Comparison of ENCODE assay signal across 28 cellular contexts in genomic region chr2:199868431-199869226, GRCh38. TPM values are rescaled to one million over a fixed set of nuclear protein-coding genes. Genes with fewer than 3 reads are reported as not detected.
DNase-seq lines count a peak whose midpoint lies in the region; ATAC-seq, FAIRE-seq and TF ChIP-seq lines count a peak whose summit lies in the region.
"Had no signal": no experiment of that assay in that cellular context is flagged by ENCODE, and none has a peak within 500 bp of the region (broad histone marks: within the 10 kb centered on the region; RNA-seq: fewer than 3 reads in every experiment).

No MANE protein-coding gene starts in this region.

- H3K4me2 ChIP-seq in H1 (ENCODE audit: insufficient read depth in 1 of 2, low read depth in 2 of 2, low read length in 2 of 2): peak overlapping the region; percentile 54
- H3K4me2 ChIP-seq in MM.1S (ENCODE audit: low read depth, low read length): no peak overlapping the region
- H3K4me2 ChIP-seq: A549 had no signal

- peaks cover 36% of the 10 kb centered on the region for H3K4me1 ChIP-seq in HUES6 (ENCODE audit: control insufficient read depth, insufficient read depth, low read length)
- H3K4me1 ChIP-seq in H1 (replicated peaks in 1 of 4; ENCODE audit: control insufficient read depth in 3 of 4, insufficient read depth in 4 of 4, low read length in 3 of 4): peaks cover 0 to 18% (median 7%) of the 10 kb centered on the region in 4 experiments; a peak in 4 of 7 replicates
- H3K4me1 ChIP-seq in skeletal muscle tissue (ENCODE audit: control insufficient read depth in 3 of 3, insufficient read depth in 3 of 3, low read length in 3 of 3): peaks cover 0 to 10% (median 0%) of the 10 kb centered on the region in 3 donors
- no peaks in the 10 kb centered on the region for H3K4me1 ChIP-seq in MM.1S (ENCODE audit: low read length)
- H3K4me1 ChIP-seq: A549, SJSA1 had no signal

- POLR2A ChIA-PET in H1 (lab: Charles Lee; ENCODE audit: partially characterized antibody): interaction anchor here (1.9 kb wide), 1 partner anchor 43 kb away, joined by 7 read pairs; the partner anchor contains the start of gene C2orf69

- WGBS in H1 (ENCODE audit: extremely low coverage in 1 of 2, insufficient coverage in 1 of 2, insufficient read length in 1 of 2, insufficient replicate concordance in 2 of 2, low coverage in 1 of 2, low lambda C conversion rate in 2 of 2, missing lambda C conversion rate in 1 of 2), 2 experiments: 6% methylated on average over 5 of the region's 5 CpGs; no CpG with 5 or more reads in 1 of the 2 experiments

- H3K79me1 ChIP-seq in H1 (ENCODE audit: low read depth, low read length): no peaks in the 10 kb centered on the region

- DNase-seq in H1 (ENCODE audit: low read depth in 1 of 2, low spot score in 2 of 2): no peak
- DNase-seq in myocyte (ENCODE audit: low read depth): peak; percentile 80
- DNase-seq in MM.1S: no peak
- no peak for DNase-seq in activated CD8-positive, alpha-beta memory T cell treated with anti-CD3 and anti-CD28 coated beads, Interleukin-2, amount 50 U/mL, for 4 hours
- DNase-seq: AML-193; CD4-positive, alpha-beta T cell; COR-L47; DMS53; GOT3; Kasumi-1; NCI-H1105 treated with DMSO at 0.1 percent for 48 hours; NCI-H146; NCI-H1930; NCI-H2107; NCI-H446 treated with DMSO at 0.1 percent for 48 hours; NCI-H526; NCI-H82; Right ventricle myocardium superior; RPMI8226; T-cell had no signal

- no peaks in the 10 kb centered on the region for H3K27me3 ChIP-seq in HUES6 (ENCODE audit: control insufficient read depth, insufficient read depth, low read length)
- no peaks in the 10 kb centered on the region for H3K27me3 ChIP-seq in H1 (replicated peaks in 1 of 4; ENCODE audit: control insufficient read depth in 3 of 4, extremely low read depth in 1 of 4, insufficient read depth in 3 of 4, low read length in 3 of 4)
- no peaks in the 10 kb centered on the region for H3K27me3 ChIP-seq in skeletal muscle tissue (ENCODE audit: control insufficient read depth in 3 of 3, insufficient read depth in 3 of 3, low read length in 3 of 3)
- H3K27me3 ChIP-seq in MM.1S (replicated peaks; ENCODE audit: insufficient read depth, low read length): no peaks in the 10 kb centered on the region
- H3K27me3 ChIP-seq: BLaER1 treated with 17β-estradiol and CSF1 and Interleukin-3, amounts not matched to agents 10 nM and 100 nM had no signal

- peak overlapping the region; percentile 89; the same call in 1 of the 2 replicates for H3K18ac ChIP-seq in H1 (ENCODE audit: extremely low read depth, low read length)

- peaks cover 9% of the 10 kb centered on the region; the same call in 1 of the 2 replicates for H3K9me3 ChIP-seq in HUES6 (ENCODE audit: control insufficient read depth, insufficient read depth, low read depth, low read length)
- H3K9me3 ChIP-seq in H1 (ENCODE audit: insufficient read depth in 2 of 2, low read depth in 1 of 2, low read length in 1 of 2): 0 out of 4 replicates have a peak, but pooled peaks cover 0 to 2% of the 10 kb centered on the region in 2 experiments
- H3K9me3 ChIP-seq in skeletal muscle tissue (ENCODE audit: control insufficient read depth in 3 of 3, low read length in 3 of 3): no peaks in the 10 kb centered on the region
- H3K9me3 ChIP-seq in MM.1S (replicated peaks; ENCODE audit: insufficient read depth, low read length): no peaks in the 10 kb centered on the region
- H3K9me3 ChIP-seq: SJSA1 had no signal

- H4K91ac ChIP-seq in H1 (replicated peaks; ENCODE audit: insufficient read length, low read length): peak overlapping the region; percentile 36

- no peak for TF ChIP-seq RAD21 in H1 (IDR thresholded peaks at IDR 0.05 in 1 of 2, conservative IDR thresholded peaks at IDR 0.05 in 1 of 2; ENCODE audit: low read depth in 2 of 2, low read length in 2 of 2)

- no peaks in the 10 kb centered on the region for H3K9me2 ChIP-seq in MM.1S (replicated peaks; ENCODE audit: insufficient read depth, low read length)

- H2AK5ac ChIP-seq in H1 (ENCODE audit: low read depth, low read length): no peak overlapping the region

- H3K9ac ChIP-seq in HUES6 (ENCODE audit: low read length) (peak overlapping the region; percentile 51), H1 (replicated peaks in 1 of 4; ENCODE audit: extremely low read depth in 1 of 4, low read depth in 3 of 4, low read length in 3 of 4) (no peak overlapping the region), skeletal muscle tissue (ENCODE audit: low read depth in 1 of 3, low read length in 3 of 3) (peak overlapping the region in 2 of 3 donors; percentile 55 to 60), MM.1S (ENCODE audit: low read length) (no peak overlapping the region)
- H3K9ac ChIP-seq: BLaER1 treated with 17β-estradiol and CSF1 and Interleukin-3, amounts not matched to agents 10 nM and 100 nM had no signal

- no peak for TF ChIP-seq POLR2A in H1 (IDR thresholded peaks at IDR 0.05; ENCODE audit: control extremely low read depth in 1 of 2, low read depth in 2 of 2, low read length in 2 of 2)

- H2AFZ ChIP-seq in H1 (ENCODE audit: low read length) (no peak overlapping the region), MM.1S (ENCODE audit: low read length) (no peak overlapping the region)

- H3K4ac ChIP-seq in H1 (replicated peaks; ENCODE audit: insufficient read length, low read depth, low read length): no peak overlapping the region

- CTCF ChIA-PET in H1 (lab: Charles Lee; ENCODE audit: partially characterized antibody): interaction anchor here (1.4 kb wide), 1 partner anchor 8 kb away, joined by 6 read pairs; no protein-coding TSS in a partner anchor

- H3K27ac ChIP-seq in HUES6 (ENCODE audit: low read depth, low read length): peak overlapping the region; percentile 79
- peak overlapping the region; percentile 62 for H3K27ac ChIP-seq in H1 (ENCODE audit: low read depth, low read length)
- H3K27ac ChIP-seq in skeletal muscle tissue (ENCODE audit: low read depth, low read length): peak overlapping the region; percentile 72
- H3K27ac ChIP-seq in MM.1S (ENCODE audit: low read length): no peak overlapping the region
- H3K27ac ChIP-seq: A549; BLaER1 treated with 17β-estradiol and CSF1 and Interleukin-3, amounts not matched to agents 10 nM and 100 nM; SJSA1 had no signal

- TF ChIP-seq CTCF in H1 (IDR thresholded peaks at IDR 0.05; ENCODE audit: control extremely low read depth in 1 of 3, insufficient read depth in 1 of 3, low read depth in 1 of 3, low read length in 3 of 3) (no peak), MM.1S (IDR thresholded peaks at IDR 0.05; ENCODE audit: low read length) (no peak)

- 0 out of 2 replicates have a peak overlapping the region, but pooled peaks have one; percentile 20 for H2BK12ac ChIP-seq in H1 (ENCODE audit: low read depth, low read length)

- peak overlapping the region; percentile 23; the same call in 1 of the 2 replicates for H3K4me3 ChIP-seq in HUES6 (ENCODE audit: low read depth, low read length)
- H3K4me3 ChIP-seq in H1 (ENCODE audit: extremely low read depth in 1 of 4, insufficient read depth in 2 of 4, low read depth in 3 of 4, low read length in 4 of 4): peak overlapping the region in 1 of 4 experiments; percentile 48; a peak in 1 of 8 replicates
- peak overlapping the region; percentile 23 to 35 (median 25) for H3K4me3 ChIP-seq in skeletal muscle tissue (ENCODE audit: low read length in 3 of 3)
- no peak overlapping the region for H3K4me3 ChIP-seq in MM.1S (ENCODE audit: low read length)
- H3K4me3 ChIP-seq: A549; BLaER1 treated with 17β-estradiol and CSF1 and Interleukin-3, amounts not matched to agents 10 nM and 100 nM; SJSA1 had no signal

- no peak overlapping the region for H4K8ac ChIP-seq in H1 (ENCODE audit: extremely low read depth, insufficient read depth, low read length)

- no peak overlapping the region for H2BK20ac ChIP-seq in H1 (ENCODE audit: low read length)

- no peak overlapping the region for H2BK15ac ChIP-seq in H1 (ENCODE audit: low read length)

- no peaks in the 10 kb centered on the region for H3F3A ChIP-seq in MM.1S (ENCODE audit: insufficient read depth, low read length)

- no peaks in the 10 kb centered on the region for H3K36me3 ChIP-seq in HUES6 (ENCODE audit: control insufficient read depth, insufficient read depth, low read length)
- no peaks in the 10 kb centered on the region for H3K36me3 ChIP-seq in H1 (ENCODE audit: control insufficient read depth in 2 of 4, insufficient read depth in 4 of 4, low read length in 3 of 4)
- H3K36me3 ChIP-seq in skeletal muscle tissue (ENCODE audit: control insufficient read depth in 3 of 3, insufficient read depth in 3 of 3, low read length in 3 of 3): no peaks in the 10 kb centered on the region
- no peaks in the 10 kb centered on the region for H3K36me3 ChIP-seq in MM.1S (replicated peaks; ENCODE audit: insufficient read depth, low read length)
- H3K36me3 ChIP-seq: BLaER1 treated with 17β-estradiol and CSF1 and Interleukin-3, amounts not matched to agents 10 nM and 100 nM; SJSA1 had no signal

- H2BK120ac ChIP-seq in H1 (replicated peaks; ENCODE audit: low read depth, low read length): peak overlapping the region; percentile 67

- H4K20me1 ChIP-seq in H1 (replicated peaks in 1 of 2; ENCODE audit: control insufficient read depth in 1 of 2, insufficient read depth in 2 of 2, low read length in 2 of 2) (no peaks in the 10 kb centered on the region), MM.1S (ENCODE audit: insufficient read depth, low read length) (no peaks in the 10 kb centered on the region)
- H4K20me1 ChIP-seq: BLaER1 treated with 17β-estradiol and CSF1 and Interleukin-3, amounts not matched to agents 10 nM and 100 nM had no signal

- 0 out of 2 replicates have a peak, but pooled peaks cover 1% of the 10 kb centered on the region for H3K23me2 ChIP-seq in H1 (ENCODE audit: low read depth, low read length)

- TF ChIP-seq EP300 in H1 (IDR thresholded peaks at IDR 0.05; ENCODE audit: borderline replicate concordance in 1 of 2, low read depth in 2 of 2, low read length in 2 of 2): no peak

- H3K14ac ChIP-seq in H1 (ENCODE audit: insufficient read length): no peak overlapping the region

- H3K79me2 ChIP-seq in H1 (ENCODE audit: control insufficient read depth in 1 of 2, insufficient read depth in 2 of 2, low read length in 2 of 2): no peaks in the 10 kb centered on the region
- no peaks in the 10 kb centered on the region for H3K79me2 ChIP-seq in MM.1S (ENCODE audit: low read length)

- no peak overlapping the region for H3K23ac ChIP-seq in H1 (ENCODE audit: insufficient read length)

- ATAC-seq in HG02763 (IDR thresholded peaks at IDR 0.05; ENCODE audit: unreplicated experiment): no peak
- ATAC-seq: A549, HCT116, HepG2, T-cell had no signal

- peak overlapping the region; percentile 96 for H4K5ac ChIP-seq in H1 (ENCODE audit: insufficient read length, low read depth, low read length)

- no peak overlapping the region for H3K56ac ChIP-seq in H1 (replicated peaks; ENCODE audit: insufficient read length, low read depth, low read length)

- FAIRE-seq in H1 (lab: Jason Lieb, UNC): no peak
- FAIRE-seq: A549, HepG2 had no signal

- peak overlapping the region; percentile 61; the same call in 1 of the 2 replicates for H2BK5ac ChIP-seq in H1 (ENCODE audit: low read depth, low read length)

RNA-seq across cellular contexts. Expression of gene FTCDNL1, which starts 17.6 kb away (rescaled TPM):
- 0.61 and 0.97 TPM in 2 replicates for total RNA-seq in H1 (2021; fragmentation: NEBNext Ultra II Directional; extraction: Animal tissue kit (Norgen Biotek cat#: 25700))
- polyA plus RNA-seq in H1 (2011; rRNA removed): 0.38 and 0.41 TPM in 2 replicates
- polyA plus RNA-seq in H1 (2011; cell fraction: cytosol; rRNA removed): 0.65 TPM
- polyA plus RNA-seq in H1 (2011; cell fraction: nucleus; rRNA removed): 0.47 TPM
- polyA plus RNA-seq in H1 (2012, experiment 1 of 2): 0.25 to 1.3 TPM (median 0.64 TPM) in 4 replicates
- polyA plus RNA-seq in H1 (2012, experiment 2 of 2): 0.25 TPM
- polyA plus RNA-seq in H1 (2013, experiment 1 of 2): 0.77 TPM
- 0.55 TPM for polyA plus RNA-seq in H1 (2013, experiment 2 of 2)
- 1.8 and 4.0 TPM in 2 replicates for polyA minus RNA-seq in H1 (2011; rRNA and poly(A)+ RNA removed)
- 2.5 TPM for polyA minus RNA-seq in H1 (2011; cell fraction: cytosol; rRNA and poly(A)+ RNA removed)
- 4.2 TPM for polyA minus RNA-seq in H1 (2011; cell fraction: nucleus; rRNA and poly(A)+ RNA removed)
- 0.80 and 2.8 TPM in 2 replicates for total RNA-seq in myocyte
- polyA plus RNA-seq in myocyte (2012): 2.4 TPM
- total RNA-seq in skeletal muscle tissue: 1.0 TPM
- total RNA-seq: SJSA1 had no signal

RNA-seq across cellular contexts. Expression of gene C2orf69, which starts 42.5 kb away (rescaled TPM):
- 32.0 and 32.3 TPM in 2 replicates for total RNA-seq in H1 (2021; fragmentation: NEBNext Ultra II Directional; extraction: Animal tissue kit (Norgen Biotek cat#: 25700))
- 3.9 and 5.1 TPM in 2 replicates for polyA plus RNA-seq in H1 (2011; rRNA removed)
- polyA plus RNA-seq in H1 (2011; cell fraction: cytosol; rRNA removed): 5.4 TPM
- 7.3 TPM for polyA plus RNA-seq in H1 (2011; cell fraction: nucleus; rRNA removed)
- 6.6 to 16.7 TPM (median 8.8 TPM) in 4 replicates for polyA plus RNA-seq in H1 (2012, experiment 1 of 2)
- 1.3 TPM for polyA plus RNA-seq in H1 (2012, experiment 2 of 2)
- polyA plus RNA-seq in H1 (2013, experiment 1 of 2): 21.8 TPM
- polyA plus RNA-seq in H1 (2013, experiment 2 of 2): 20.3 TPM
- 6.7 and 9.7 TPM in 2 replicates for polyA minus RNA-seq in H1 (2011; rRNA and poly(A)+ RNA removed)
- polyA minus RNA-seq in H1 (2011; cell fraction: cytosol; rRNA and poly(A)+ RNA removed): 9.2 TPM
- 29.8 TPM for polyA minus RNA-seq in H1 (2011; cell fraction: nucleus; rRNA and poly(A)+ RNA removed)
- 10.9 and 13.3 TPM in 2 replicates for total RNA-seq in myocyte
- 4.3 TPM for polyA plus RNA-seq in myocyte (2012)
- 7.3 TPM for total RNA-seq in skeletal muscle tissue

Comparison
In these comparisons a context has a peak if more than half of its experiments do, and no peak if none do; other contexts are left out.
1. H3K9ac ChIP-seq: peak in HUES6 (single experiment) and skeletal muscle tissue (2 of 3); none in H1 (0 of 4) and MM.1S (single experiment).